1 cellular context compared by ENCODE assay signal in genomic region chr5:43008369-43009158, GRCh38.
TF ChIP-seq lines count a peak whose summit lies in the region.

No MANE protein-coding gene starts in this region.

TF ChIP-seq in K562, 482 proteins besides CTCF, POLR2A, EP300 and RAD21 (continued from another document and continues in another):
- TF ChIP-seq MNT (conservative IDR thresholded peaks at IDR 0.05) = peak in 1 of 2 experiments; percentile 9; a peak in 1 of 4 replicates
- no peak for TF ChIP-seq PPARD (CRISPR knock-in tag; IDR thresholded peaks at IDR 0.05)
- TF ChIP-seq ZSCAN29 (IDR thresholded peaks at IDR 0.05) = peak; percentile 70; the same call in 1 of the 2 replicates
- TF ChIP-seq CBFA2T2 (conservative IDR thresholded peaks at IDR 0.05) = no peak
- no peak for TF ChIP-seq SAFB2 (IDR thresholded peaks at IDR 0.05; ENCODE audit: borderline replicate concordance, low read depth, low read length, severe bottlenecking)
- TF ChIP-seq ZZZ3 (IDR thresholded peaks at IDR 0.05) = no peak
- TF ChIP-seq SUPT5H (IDR thresholded peaks at IDR 0.05) = peak; percentile 81
- TF ChIP-seq THRB (CRISPR knock-in tag; conservative IDR thresholded peaks at IDR 0.05) = no peak
- TF ChIP-seq ELF4 (CRISPR knock-in tag; IDR thresholded peaks at IDR 0.05) = no peak
- peak; percentile 65; the same call in 1 of the 2 replicates for TF ChIP-seq NCOA1 (IDR thresholded peaks at IDR 0.05; ENCODE audit: low read depth)
- TF ChIP-seq, protein P1, sequence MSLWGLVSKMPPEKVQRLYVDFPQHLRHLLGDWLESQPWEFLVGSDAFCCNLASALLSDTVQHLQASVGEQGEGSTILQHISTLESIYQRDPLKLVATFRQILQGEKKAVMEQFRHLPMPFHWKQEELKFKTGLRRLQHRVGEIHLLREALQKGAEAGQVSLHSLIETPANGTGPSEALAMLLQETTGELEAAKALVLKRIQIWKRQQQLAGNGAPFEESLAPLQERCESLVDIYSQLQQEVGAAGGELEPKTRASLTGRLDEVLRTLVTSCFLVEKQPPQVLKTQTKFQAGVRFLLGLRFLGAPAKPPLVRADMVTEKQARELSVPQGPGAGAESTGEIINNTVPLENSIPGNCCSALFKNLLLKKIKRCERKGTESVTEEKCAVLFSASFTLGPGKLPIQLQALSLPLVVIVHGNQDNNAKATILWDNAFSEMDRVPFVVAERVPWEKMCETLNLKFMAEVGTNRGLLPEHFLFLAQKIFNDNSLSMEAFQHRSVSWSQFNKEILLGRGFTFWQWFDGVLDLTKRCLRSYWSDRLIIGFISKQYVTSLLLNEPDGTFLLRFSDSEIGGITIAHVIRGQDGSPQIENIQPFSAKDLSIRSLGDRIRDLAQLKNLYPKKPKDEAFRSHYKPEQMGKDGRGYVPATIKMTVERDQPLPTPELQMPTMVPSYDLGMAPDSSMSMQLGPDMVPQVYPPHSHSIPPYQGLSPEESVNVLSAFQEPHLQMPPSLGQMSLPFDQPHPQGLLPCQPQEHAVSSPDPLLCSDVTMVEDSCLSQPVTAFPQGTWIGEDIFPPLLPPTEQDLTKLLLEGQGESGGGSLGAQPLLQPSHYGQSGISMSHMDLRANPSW (CRISPR knock-in tag; IDR thresholded peaks at IDR 0.05) = peak; percentile 93; the same call in 1 of the 2 replicates
- TF ChIP-seq ZNF24 (IDR thresholded peaks at IDR 0.05) = peak; percentile 90
- TF ChIP-seq ZNF121 (CRISPR knock-in tag; conservative IDR thresholded peaks at IDR 0.05) = no peak
- TF ChIP-seq SMARCA5 (IDR thresholded peaks at IDR 0.05) = peak; percentile 90; the same call in 1 of the 2 replicates
- TF ChIP-seq HNRNPLL (IDR thresholded peaks at IDR 0.05; ENCODE audit: low read depth, low read length, poor library complexity, severe bottlenecking) = peak; percentile 98
- TF ChIP-seq, protein P2, sequence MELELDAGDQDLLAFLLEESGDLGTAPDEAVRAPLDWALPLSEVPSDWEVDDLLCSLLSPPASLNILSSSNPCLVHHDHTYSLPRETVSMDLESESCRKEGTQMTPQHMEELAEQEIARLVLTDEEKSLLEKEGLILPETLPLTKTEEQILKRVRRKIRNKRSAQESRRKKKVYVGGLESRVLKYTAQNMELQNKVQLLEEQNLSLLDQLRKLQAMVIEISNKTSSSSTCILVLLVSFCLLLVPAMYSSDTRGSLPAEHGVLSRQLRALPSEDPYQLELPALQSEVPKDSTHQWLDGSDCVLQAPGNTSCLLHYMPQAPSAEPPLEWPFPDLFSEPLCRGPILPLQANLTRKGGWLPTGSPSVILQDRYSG (tag; conservative IDR thresholded peaks at IDR 0.05; ENCODE audit: low read depth) = peak; percentile 65; the same call in 1 of the 2 replicates
- TF ChIP-seq SLC30A9 (CRISPR knock-in tag; IDR thresholded peaks at IDR 0.05) = no peak
- 0 out of 2 replicates have a peak, but pooled peaks have one; percentile 48 for TF ChIP-seq KLF13 (tag; IDR thresholded peaks at IDR 0.05; ENCODE audit: borderline replicate concordance, low read depth)
- TF ChIP-seq ZNF79 (CRISPR knock-in tag; IDR thresholded peaks at IDR 0.05; ENCODE audit: low read depth) = no peak
- TF ChIP-seq HMG20B (CRISPR knock-in tag; IDR thresholded peaks at IDR 0.05) = no peak
- no peak for TF ChIP-seq CCAR2 (IDR thresholded peaks at IDR 0.05; ENCODE audit: low read depth, low read length)
- no peak; the same call in 1 of the 2 replicates for TF ChIP-seq ZNF134 (CRISPR knock-in tag; conservative IDR thresholded peaks at IDR 0.05)
- TF ChIP-seq, protein P3, sequence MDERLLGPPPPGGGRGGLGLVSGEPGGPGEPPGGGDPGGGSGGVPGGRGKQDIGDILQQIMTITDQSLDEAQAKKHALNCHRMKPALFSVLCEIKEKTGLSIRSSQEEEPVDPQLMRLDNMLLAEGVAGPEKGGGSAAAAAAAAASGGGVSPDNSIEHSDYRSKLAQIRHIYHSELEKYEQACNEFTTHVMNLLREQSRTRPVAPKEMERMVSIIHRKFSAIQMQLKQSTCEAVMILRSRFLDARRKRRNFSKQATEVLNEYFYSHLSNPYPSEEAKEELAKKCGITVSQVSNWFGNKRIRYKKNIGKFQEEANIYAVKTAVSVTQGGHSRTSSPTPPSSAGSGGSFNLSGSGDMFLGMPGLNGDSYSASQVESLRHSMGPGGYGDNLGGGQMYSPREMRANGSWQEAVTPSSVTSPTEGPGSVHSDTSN (CRISPR knock-in tag; IDR thresholded peaks at IDR 0.05; ENCODE audit: low read depth) = no peak
- TF ChIP-seq, protein P3 (tag; conservative IDR thresholded peaks at IDR 0.05; ENCODE audit: low read depth) = no peak
- no peak for TF ChIP-seq ZKSCAN3 (CRISPR knock-in tag; IDR thresholded peaks at IDR 0.05)
- no peak for TF ChIP-seq CREB1 (IDR thresholded peaks at IDR 0.05)
- peak; percentile 73 for TF ChIP-seq CREB1 (CRISPR knock-in tag; IDR thresholded peaks at IDR 0.05)
- TF ChIP-seq, protein P4, sequence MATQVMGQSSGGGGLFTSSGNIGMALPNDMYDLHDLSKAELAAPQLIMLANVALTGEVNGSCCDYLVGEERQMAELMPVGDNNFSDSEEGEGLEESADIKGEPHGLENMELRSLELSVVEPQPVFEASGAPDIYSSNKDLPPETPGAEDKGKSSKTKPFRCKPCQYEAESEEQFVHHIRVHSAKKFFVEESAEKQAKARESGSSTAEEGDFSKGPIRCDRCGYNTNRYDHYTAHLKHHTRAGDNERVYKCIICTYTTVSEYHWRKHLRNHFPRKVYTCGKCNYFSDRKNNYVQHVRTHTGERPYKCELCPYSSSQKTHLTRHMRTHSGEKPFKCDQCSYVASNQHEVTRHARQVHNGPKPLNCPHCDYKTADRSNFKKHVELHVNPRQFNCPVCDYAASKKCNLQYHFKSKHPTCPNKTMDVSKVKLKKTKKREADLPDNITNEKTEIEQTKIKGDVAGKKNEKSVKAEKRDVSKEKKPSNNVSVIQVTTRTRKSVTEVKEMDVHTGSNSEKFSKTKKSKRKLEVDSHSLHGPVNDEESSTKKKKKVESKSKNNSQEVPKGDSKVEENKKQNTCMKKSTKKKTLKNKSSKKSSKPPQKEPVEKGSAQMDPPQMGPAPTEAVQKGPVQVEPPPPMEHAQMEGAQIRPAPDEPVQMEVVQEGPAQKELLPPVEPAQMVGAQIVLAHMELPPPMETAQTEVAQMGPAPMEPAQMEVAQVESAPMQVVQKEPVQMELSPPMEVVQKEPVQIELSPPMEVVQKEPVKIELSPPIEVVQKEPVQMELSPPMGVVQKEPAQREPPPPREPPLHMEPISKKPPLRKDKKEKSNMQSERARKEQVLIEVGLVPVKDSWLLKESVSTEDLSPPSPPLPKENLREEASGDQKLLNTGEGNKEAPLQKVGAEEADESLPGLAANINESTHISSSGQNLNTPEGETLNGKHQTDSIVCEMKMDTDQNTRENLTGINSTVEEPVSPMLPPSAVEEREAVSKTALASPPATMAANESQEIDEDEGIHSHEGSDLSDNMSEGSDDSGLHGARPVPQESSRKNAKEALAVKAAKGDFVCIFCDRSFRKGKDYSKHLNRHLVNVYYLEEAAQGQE (CRISPR knock-in tag; IDR thresholded peaks at IDR 0.05; ENCODE audit: low read depth) = no peak
- TF ChIP-seq PTTG1 (tag; IDR thresholded peaks at IDR 0.05; ENCODE audit: low read depth) = no peak
- peak; percentile 64; the same call in 1 of the 2 replicates for TF ChIP-seq NCOR1 (IDR thresholded peaks at IDR 0.05)
- TF ChIP-seq ZNF551 (CRISPR knock-in tag; IDR thresholded peaks at IDR 0.05) = no peak
- TF ChIP-seq, protein P5, sequence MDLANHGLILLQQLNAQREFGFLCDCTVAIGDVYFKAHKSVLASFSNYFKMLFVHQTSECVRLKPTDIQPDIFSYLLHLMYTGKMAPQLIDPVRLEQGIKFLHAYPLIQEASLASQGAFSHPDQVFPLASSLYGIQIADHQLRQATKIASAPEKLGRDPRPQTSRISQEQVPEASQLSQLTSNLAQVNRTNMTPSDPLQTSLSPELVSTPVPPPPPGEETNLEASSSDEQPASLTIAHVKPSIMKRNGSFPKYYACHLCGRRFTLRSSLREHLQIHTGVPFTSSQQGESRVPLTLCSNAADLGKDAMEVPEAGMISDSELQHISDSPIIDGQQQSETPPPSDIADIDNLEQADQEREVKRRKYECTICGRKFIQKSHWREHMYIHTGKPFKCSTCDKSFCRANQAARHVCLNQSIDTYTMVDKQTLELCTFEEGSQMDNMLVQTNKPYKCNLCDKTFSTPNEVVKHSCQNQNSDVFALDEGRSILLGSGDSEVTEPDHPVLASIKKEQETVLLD (IDR thresholded peaks at IDR 0.05) = 0 out of 2 replicates have a peak, but pooled peaks have one; percentile 76
- TF ChIP-seq ZNF780A (CRISPR knock-in tag; IDR thresholded peaks at IDR 0.05) = no peak
- TF ChIP-seq NEUROD1 (IDR thresholded peaks at IDR 0.05; ENCODE audit: borderline replicate concordance, low read depth, low read length, partially characterized antibody) = peak; percentile 65
- peak; percentile 80 for TF ChIP-seq HDAC8 (tag; IDR thresholded peaks at IDR 0.05)
- no peak for TF ChIP-seq FOXO4 (CRISPR knock-in tag; IDR thresholded peaks at IDR 0.05)
- 0 out of 2 replicates have a peak, but pooled peaks have one; percentile 50 for TF ChIP-seq LARP7 (IDR thresholded peaks at IDR 0.05)
- 0 out of 2 replicates have a peak, but pooled peaks have one; percentile 13 for TF ChIP-seq MIER1 (IDR thresholded peaks at IDR 0.05; ENCODE audit: low read depth)
- no peak for TF ChIP-seq ZNF23 (CRISPR knock-in tag; IDR thresholded peaks at IDR 0.05)
- TF ChIP-seq, protein P6, sequence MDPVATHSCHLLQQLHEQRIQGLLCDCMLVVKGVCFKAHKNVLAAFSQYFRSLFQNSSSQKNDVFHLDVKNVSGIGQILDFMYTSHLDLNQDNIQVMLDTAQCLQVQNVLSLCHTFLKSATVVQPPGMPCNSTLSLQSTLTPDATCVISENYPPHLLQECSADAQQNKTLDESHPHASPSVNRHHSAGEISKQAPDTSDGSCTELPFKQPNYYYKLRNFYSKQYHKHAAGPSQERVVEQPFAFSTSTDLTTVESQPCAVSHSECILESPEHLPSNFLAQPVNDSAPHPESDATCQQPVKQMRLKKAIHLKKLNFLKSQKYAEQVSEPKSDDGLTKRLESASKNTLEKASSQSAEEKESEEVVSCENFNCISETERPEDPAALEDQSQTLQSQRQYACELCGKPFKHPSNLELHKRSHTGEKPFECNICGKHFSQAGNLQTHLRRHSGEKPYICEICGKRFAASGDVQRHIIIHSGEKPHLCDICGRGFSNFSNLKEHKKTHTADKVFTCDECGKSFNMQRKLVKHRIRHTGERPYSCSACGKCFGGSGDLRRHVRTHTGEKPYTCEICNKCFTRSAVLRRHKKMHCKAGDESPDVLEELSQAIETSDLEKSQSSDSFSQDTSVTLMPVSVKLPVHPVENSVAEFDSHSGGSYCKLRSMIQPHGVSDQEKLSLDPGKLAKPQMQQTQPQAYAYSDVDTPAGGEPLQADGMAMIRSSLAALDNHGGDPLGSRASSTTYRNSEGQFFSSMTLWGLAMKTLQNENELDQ (CRISPR knock-in tag; IDR thresholded peaks at IDR 0.05; ENCODE audit: borderline replicate concordance) = no peak
- TF ChIP-seq SRSF1 (IDR thresholded peaks at IDR 0.05; ENCODE audit: low read depth, low read length) = no peak
- TF ChIP-seq ZNF384 (IDR thresholded peaks at IDR 0.05; ENCODE audit: low read depth, low read length) = peak; percentile 64
- TF ChIP-seq ZNF324 (CRISPR knock-in tag; IDR thresholded peaks at IDR 0.05) = 0 out of 2 replicates have a peak, but pooled peaks have one; percentile 43
- TF ChIP-seq CREB5 (CRISPR knock-in tag; IDR thresholded peaks at IDR 0.05) = no peak
- TF ChIP-seq TOE1 (IDR thresholded peaks at IDR 0.05; ENCODE audit: borderline replicate concordance) = peak; percentile 76
- no peak for TF ChIP-seq TOE1 (CRISPR knock-in tag; IDR thresholded peaks at IDR 0.05; ENCODE audit: borderline replicate concordance, low read depth)
